ENCODE assay signal across 17 cellular contexts in the genomic region with DNA sequence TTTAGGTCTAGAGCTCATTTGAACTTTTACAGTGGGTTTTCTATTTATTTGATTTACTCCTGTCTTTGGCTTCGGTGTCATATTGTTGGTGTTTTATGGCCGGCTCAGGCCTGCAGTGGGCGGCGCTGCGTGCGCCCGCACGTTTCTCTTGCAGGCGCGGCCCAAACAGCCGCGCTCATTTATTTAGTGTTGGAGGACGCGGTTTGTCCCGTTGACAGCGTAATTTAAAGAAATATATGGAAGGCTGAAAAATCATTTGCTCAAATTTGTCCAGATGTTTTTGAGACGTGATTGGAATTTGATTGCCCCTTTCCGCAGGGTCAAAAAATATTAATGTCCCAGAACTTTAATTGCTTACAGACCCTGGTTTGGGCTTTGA. TPM values are rescaled to one million over a fixed set of nuclear protein-coding genes. Genes with fewer than 3 reads are reported as not detected.
A peak's percentile ranks its signal among the peaks of the same experiment; 100 is the strongest.
DNase-seq lines count a peak whose midpoint lies in the region; ATAC-seq, FAIRE-seq and TF ChIP-seq lines count a peak whose summit lies in the region.
"Had no signal": no experiment of that assay in that cellular context is flagged by ENCODE, and none has a peak within 500 bp of the region (broad histone marks: within the 10 kb centered on the region; RNA-seq: fewer than 3 reads in every experiment).

No MANE protein-coding gene starts in this region.

- no peak overlapping the region for H2BK15ac ChIP-seq in H1 (ENCODE audit: low read length)

- no peak for DNase-seq in GM23338 (ENCODE audit: low spot score)
- no peak for DNase-seq in H1 (ENCODE audit: low read depth in 1 of 2, low spot score in 2 of 2)
- no peak for DNase-seq in mesothelial cell of epicardium (ENCODE audit: low spot score in 2 of 2, unreplicated experiment in 2 of 2)
- DNase-seq in suprapubic skin (ENCODE audit: low spot score in 2 of 2) = no peak
- DNase-seq in Kasumi-1 (lab: John Stamatoyannopoulos, UW) = no peak
- DNase-seq: 8988T; CD4-positive, CD25-positive, alpha-beta regulatory T cell; DMS53; GF-D8 had no signal

- WGBS in H1 (ENCODE audit: extremely low coverage in 1 of 2, insufficient coverage in 1 of 2, insufficient read length in 1 of 2, insufficient replicate concordance in 2 of 2, low coverage in 1 of 2, low lambda C conversion rate in 2 of 2, missing lambda C conversion rate in 1 of 2), 2 experiments = 4% methylated on average over 18 of the region's 18 CpGs; no CpG with 5 or more reads in 1 of the 2 experiments
- 14% methylated on average over 18 of the region's 18 CpGs for WGBS in suprapubic skin

- peaks cover 32% of the 10 kb centered on the region for H3F3A ChIP-seq in GM23338 (replicated peaks; ENCODE audit: low read depth)

- ATAC-seq in GM23338 (no peak), HG03045 (IDR thresholded peaks at IDR 0.05; ENCODE audit: unreplicated experiment) (no peak), HG02981 (IDR thresholded peaks at IDR 0.05; ENCODE audit: unreplicated experiment) (no peak)
- ATAC-seq: HCT116 had no signal

- peaks cover 99% of the 10 kb centered on the region for H3K27me3 Mint-ChIP-seq in GM23338 (ENCODE audit: insufficient read depth, low read depth, poor library complexity)
- H3K27me3 Mint-ChIP-seq in mesothelial cell of epicardium (ENCODE audit: low read depth) = peaks cover 99% of the 10 kb centered on the region

- H3K23me2 ChIP-seq in H1 (ENCODE audit: low read depth, low read length) = peaks cover 4% of the 10 kb centered on the region; the same call in 1 of the 2 replicates

- H3K36me3 ChIP-seq in GM23338 (ENCODE audit: insufficient read depth) (no peaks in the 10 kb centered on the region), H1 (ENCODE audit: control insufficient read depth in 2 of 4, insufficient read depth in 4 of 4, low read length in 3 of 4) (no peaks in the 10 kb centered on the region), suprapubic skin (no peaks in the 10 kb centered on the region)
- H3K36me3 ChIP-seq: BLaER1 treated with 17β-estradiol and CSF1 and Interleukin-3, amounts not matched to agents 10 nM and 100 nM had no signal

- H3K9me2 ChIP-seq in GM23338 (ENCODE audit: insufficient read depth) = no peaks in the 10 kb centered on the region

- no peak overlapping the region for H2BK5ac ChIP-seq in H1 (ENCODE audit: low read depth, low read length)

- no peaks in the 10 kb centered on the region; the same call in 2 of the 3 replicates for H3K9me3 Mint-ChIP-seq in GM23338
- no peaks in the 10 kb centered on the region for H3K9me3 Mint-ChIP-seq in mesothelial cell of epicardium

- H4K8ac ChIP-seq in H1 (ENCODE audit: extremely low read depth, insufficient read depth, low read length) = no peak overlapping the region

- no peak overlapping the region for H2AK5ac ChIP-seq in H1 (ENCODE audit: low read depth, low read length)

- no peaks in the 10 kb centered on the region for H3K9me3 ChIP-seq in H1 (ENCODE audit: insufficient read depth in 2 of 2, low read depth in 1 of 2, low read length in 1 of 2)
- H3K9me3 ChIP-seq in suprapubic skin = no peaks in the 10 kb centered on the region

- H2BK20ac ChIP-seq in H1 (ENCODE audit: low read length) = no peak overlapping the region

- no peak for FAIRE-seq in H1 (lab: Jason Lieb, UNC)
- FAIRE-seq: GM19239, H54 had no signal

- H3K4me2 ChIP-seq in GM23338 (peak overlapping the region; percentile 61), H1 (ENCODE audit: insufficient read depth in 1 of 2, low read depth in 2 of 2, low read length in 2 of 2) (peak overlapping the region in 1 of 2 experiments; percentile 50; a peak in 1 of 4 replicates)
- H3K4me2 ChIP-seq: BLaER1 treated with 17β-estradiol and CSF1 and Interleukin-3, amounts not matched to agents 10 nM and 100 nM had no signal

- CTCF ChIA-PET in H1 (lab: Charles Lee; ENCODE audit: partially characterized antibody) = interaction anchor here (1.0 to 2.3 kb wide), 5 partner anchors 9 to 24 kb away, joined by 3 to 9 read pairs (median 8); no protein-coding TSS in a partner anchor

- TF ChIP-seq EP300 in H1 (IDR thresholded peaks at IDR 0.05; ENCODE audit: borderline replicate concordance in 1 of 2, low read depth in 2 of 2, low read length in 2 of 2) (no peak), suprapubic skin (IDR thresholded peaks at IDR 0.05) (no peak)

- H4K5ac ChIP-seq in H1 (ENCODE audit: insufficient read length, low read depth, low read length) = no peak overlapping the region

- H3K27me3 ChIP-seq in GM23338 (ENCODE audit: insufficient read depth) (peaks cover 100% of the 10 kb centered on the region), H1 (replicated peaks in 1 of 4; ENCODE audit: control insufficient read depth in 3 of 4, extremely low read depth in 1 of 4, insufficient read depth in 3 of 4, low read length in 3 of 4) (peaks cover 81 to 100% (median 96%) of the 10 kb centered on the region in 4 experiments), suprapubic skin (peaks cover 73% of the 10 kb centered on the region)

- no peak overlapping the region for H2BK12ac ChIP-seq in H1 (ENCODE audit: low read depth, low read length)

- H3K4me1 ChIP-seq in GM23338 (ENCODE audit: insufficient read depth) (peaks cover 77% of the 10 kb centered on the region), H1 (replicated peaks in 1 of 4; ENCODE audit: control insufficient read depth in 3 of 4, insufficient read depth in 4 of 4, low read length in 3 of 4) (peaks cover 4 to 27% (median 10%) of the 10 kb centered on the region in 4 experiments), suprapubic skin (peaks cover 36% of the 10 kb centered on the region)

- H3K4me3 Mint-ChIP-seq in GM23338 = peak overlapping the region; percentile 29; the same call in 1 of the 3 replicates
- H3K4me3 Mint-ChIP-seq in mesothelial cell of epicardium = peak overlapping the region; percentile 20
- H3K4me3 Mint-ChIP-seq: CD4-positive, CD25-positive, alpha-beta regulatory T cell; IgD-negative memory B cell had no signal

- POLR2A ChIA-PET in H1 (lab: Charles Lee; ENCODE audit: partially characterized antibody) = interaction anchor here (0.8 to 1.8 kb wide), 2 partner anchors 16 to 19 kb away, joined by 3 to 5 read pairs; no protein-coding TSS in a partner anchor

- H3K23ac ChIP-seq in H1 (ENCODE audit: insufficient read length) = no peak overlapping the region

- H4K20me1 ChIP-seq in GM23338 (replicated peaks; ENCODE audit: insufficient read depth) (peaks cover 29% of the 10 kb centered on the region), H1 (replicated peaks in 1 of 2; ENCODE audit: control insufficient read depth in 1 of 2, insufficient read depth in 2 of 2, low read length in 2 of 2) (peaks cover 3 to 23% of the 10 kb centered on the region in 2 experiments)
- H4K20me1 ChIP-seq: BLaER1 treated with 17β-estradiol and CSF1 and Interleukin-3, amounts not matched to agents 10 nM and 100 nM had no signal

- H3K4me3 ChIP-seq in GM23338 (peak overlapping the region; percentile 27; the same call in 1 of the 2 replicates), H1 (ENCODE audit: extremely low read depth in 1 of 4, insufficient read depth in 2 of 4, low read depth in 3 of 4, low read length in 4 of 4) (peak overlapping the region in 1 of 4 experiments; percentile 11; a peak in 1 of 8 replicates), suprapubic skin (no peak overlapping the region)
- H3K4me3 ChIP-seq: BLaER1 treated with 17β-estradiol and CSF1 and Interleukin-3, amounts not matched to agents 10 nM and 100 nM had no signal

- TF ChIP-seq POLR2A in H1 (IDR thresholded peaks at IDR 0.05; ENCODE audit: control extremely low read depth in 1 of 2, low read depth in 2 of 2, low read length in 2 of 2) (no peak), suprapubic skin (IDR thresholded peaks at IDR 0.05) (no peak)

- H3K18ac ChIP-seq in H1 (ENCODE audit: extremely low read depth, low read length) = no peak overlapping the region

- no peaks in the 10 kb centered on the region for H3K79me1 ChIP-seq in H1 (ENCODE audit: low read depth, low read length)

- no peak overlapping the region for H4K91ac ChIP-seq in H1 (replicated peaks; ENCODE audit: insufficient read length, low read length)

- H3K4me1 Mint-ChIP-seq in GM23338 = peaks cover 53% of the 10 kb centered on the region
- peaks cover 39% of the 10 kb centered on the region for H3K4me1 Mint-ChIP-seq in mesothelial cell of epicardium

- H3K79me2 ChIP-seq in GM23338 (replicated peaks; ENCODE audit: insufficient read depth) (no peaks in the 10 kb centered on the region), H1 (ENCODE audit: control insufficient read depth in 1 of 2, insufficient read depth in 2 of 2, low read length in 2 of 2) (no peaks in the 10 kb centered on the region)

- H2BK120ac ChIP-seq in H1 (replicated peaks; ENCODE audit: low read depth, low read length) = no peak overlapping the region

- no peak overlapping the region for H2AFZ ChIP-seq in GM23338
- no peak overlapping the region for H2AFZ ChIP-seq in H1 (ENCODE audit: low read length)

- H3K27ac ChIP-seq in GM23338 (ENCODE audit: low read depth) (no peak overlapping the region), H1 (ENCODE audit: low read depth, low read length) (no peak overlapping the region), suprapubic skin (peak overlapping the region; percentile 75)
- H3K27ac ChIP-seq: BLaER1 treated with 17β-estradiol and CSF1 and Interleukin-3, amounts not matched to agents 10 nM and 100 nM had no signal

- H3K27ac Mint-ChIP-seq in GM23338 = no peak overlapping the region
- H3K27ac Mint-ChIP-seq in mesothelial cell of epicardium = no peak overlapping the region
- H3K27ac Mint-ChIP-seq: CD4-positive, CD25-positive, alpha-beta regulatory T cell; IgD-negative memory B cell had no signal

- H3K14ac ChIP-seq in H1 (ENCODE audit: insufficient read length) = no peak overlapping the region

- no peak overlapping the region for H3K56ac ChIP-seq in H1 (replicated peaks; ENCODE audit: insufficient read length, low read depth, low read length)

- no peak overlapping the region for H3K9ac ChIP-seq in H1 (replicated peaks in 1 of 4; ENCODE audit: extremely low read depth in 1 of 4, low read depth in 3 of 4, low read length in 3 of 4)
- H3K9ac ChIP-seq: BLaER1 treated with 17β-estradiol and CSF1 and Interleukin-3, amounts not matched to agents 10 nM and 100 nM had no signal

- TF ChIP-seq CTCF in GM23338 (conservative IDR thresholded peaks at IDR 0.05; ENCODE audit: low read depth in 2 of 2) (no peak), H1 (IDR thresholded peaks at IDR 0.05; ENCODE audit: control extremely low read depth in 1 of 3, insufficient read depth in 1 of 3, low read depth in 1 of 3, low read length in 3 of 3) (no peak), mesothelial cell of epicardium (IDR thresholded peaks at IDR 0.05; ENCODE audit: unreplicated experiment) (no peak), suprapubic skin (IDR thresholded peaks at IDR 0.05) (no peak)

- H3K36me3 Mint-ChIP-seq in GM23338 (ENCODE audit: low read depth) (no peaks in the 10 kb centered on the region), mesothelial cell of epicardium (peaks cover 4% of the 10 kb centered on the region)
- H3K36me3 Mint-ChIP-seq: IgD-negative memory B cell had no signal

- no peak for TF ChIP-seq RAD21 in H1 (IDR thresholded peaks at IDR 0.05 in 1 of 2, conservative IDR thresholded peaks at IDR 0.05 in 1 of 2; ENCODE audit: low read depth in 2 of 2, low read length in 2 of 2)

- H3K4ac ChIP-seq in H1 (replicated peaks; ENCODE audit: insufficient read length, low read depth, low read length) = no peak overlapping the region

RNA-seq across cellular contexts. Expression of a gene that starts 22.1 kb away (rescaled TPM):
- not detected in 2 replicates for total RNA-seq in GM23338 (2014; rRNA removed; shearing (Covaris generic))
- polyA plus RNA-seq in GM23338 (2016; fragmentation: Nextera tagmentation; extraction: Ambion mirVana) (not detected in 2 replicates), H1 (2011; rRNA removed) (0.05 TPM in 1 of 2 replicates, not detected in the other)
- total RNA-seq in H1 (2021; fragmentation: NEBNext Ultra II Directional; extraction: Animal tissue kit (Norgen Biotek cat#: 25700)) = not detected in 2 replicates
- polyA plus RNA-seq in H1 (2011; cell fraction: cytosol; rRNA removed) = 0.01 TPM
- 0.01 TPM for polyA plus RNA-seq in H1 (2011; cell fraction: nucleus; rRNA removed)
- 0.05 to 0.17 TPM (median 0.16 TPM) in 3 of 4 replicates, not detected in the other for polyA plus RNA-seq in H1 (2012, experiment 1 of 2)
- polyA plus RNA-seq in H1 (2012, experiment 2 of 2) = 0.03 TPM
- polyA plus RNA-seq in H1 (2013, experiment 1 of 2) = not detected
- not detected for polyA plus RNA-seq in H1 (2013, experiment 2 of 2)
- 0.09 TPM in 1 of 2 replicates, not detected in the other for polyA minus RNA-seq in H1 (2011; rRNA and poly(A)+ RNA removed)
- polyA minus RNA-seq in H1 (2011; cell fraction: cytosol; rRNA and poly(A)+ RNA removed) = not detected
- not detected for polyA minus RNA-seq in H1 (2011; cell fraction: nucleus; rRNA and poly(A)+ RNA removed)
- total RNA-seq in mesothelial cell of epicardium (4.9 to 6.8 TPM (median 5.0 TPM) in 3 replicates), suprapubic skin (1 to 10 TPM; 4.3 to 9.0 (median 8.2) TPM)
- total RNA-seq: CD4-positive, CD25-positive, alpha-beta regulatory T cell; HT1080 had no signal
- polyA plus RNA-seq: CD4-positive, CD25-positive, alpha-beta regulatory T cell; IgD-negative memory B cell had no signal
